ENCODE assay signal across 19 cellular contexts in the genomic region with DNA sequence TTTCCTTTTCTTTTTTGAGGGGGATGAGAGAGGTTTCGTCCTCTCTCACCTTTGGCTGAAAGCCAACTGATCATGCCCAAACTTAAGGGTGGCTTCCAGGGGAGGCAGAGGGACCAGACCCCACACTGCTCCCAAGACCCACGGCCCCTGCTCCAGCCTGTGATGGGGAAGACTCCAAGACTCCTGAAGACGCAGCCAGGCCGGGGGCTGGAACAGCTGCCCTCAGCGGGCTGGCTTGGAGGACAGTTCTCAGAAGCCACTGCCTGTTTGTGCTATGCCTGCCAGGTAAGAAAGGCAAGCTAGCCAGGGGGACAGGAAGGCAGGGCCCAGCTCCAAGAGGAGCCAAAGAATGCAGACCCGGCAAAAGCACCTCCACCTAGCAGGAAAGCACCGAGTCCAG. TPM values are rescaled to one million over a fixed set of nuclear protein-coding genes. Genes with fewer than 3 reads are reported as not detected.
A peak's percentile ranks its signal among the peaks of the same experiment; 100 is the strongest.
DNase-seq lines count a peak whose midpoint lies in the region; ATAC-seq, FAIRE-seq and TF ChIP-seq lines count a peak whose summit lies in the region.
"Had no signal": no experiment of that assay in that cellular context is flagged by ENCODE, and none has a peak within 500 bp of the region (broad histone marks: within the 10 kb centered on the region; RNA-seq: fewer than 3 reads in every experiment).

No MANE protein-coding gene starts in this region.

- ATAC-seq in activated naive CD4-positive, alpha-beta T cell treated with anti-CD3 and anti-CD28 coated beads, Interleukin-2, amount 50 U/mL, for 72 hours, result no peak
- ATAC-seq in activated B cell treated with CpG ODN at 0.5 μM for 24 hours (ENCODE audit: low read depth), result no peak
- ATAC-seq: activated CD8-positive, alpha-beta T cell treated with anti-CD3 and anti-CD28 coated beads, Interleukin-2, amount 10 ng/mL, durations not matched to agents 7 days and 5 days had no signal

- TF ChIP-seq CTCF in activated B cell treated with CpG ODN at 0.5 μM for 24 hours (IDR thresholded peaks at IDR 0.05), result no peak
- no peak for TF ChIP-seq CTCF in GM10248 (IDR thresholded peaks at IDR 0.05; ENCODE audit: control extremely low read depth, extremely low read depth, low read depth, missing control alignments)

- H3K36me3 ChIP-seq in small intestine (ENCODE audit: control insufficient read depth in 2 of 2, insufficient read depth in 2 of 2, low read length in 2 of 2), result no peaks in the 10 kb centered on the region
- H3K36me3 ChIP-seq: pancreas, thoracic aorta had no signal

- POLR2A ChIA-PET in activated B cell treated with CpG ODN at 0.5 μM for 24 hours (lab: Charles Lee) (no interaction called here), GM10248 (lab: Yijun Ruan, JAX) (no interaction called here)

- peaks cover 2 to 10% of the 10 kb centered on the region in 2 donors for H3K4me1 ChIP-seq in small intestine (ENCODE audit: control insufficient read depth in 2 of 2, insufficient read depth in 1 of 2, low read depth in 1 of 2, low read length in 1 of 2)
- H3K4me1 ChIP-seq: pancreas had no signal

- DNase-seq in activated naive CD4-positive, alpha-beta T cell treated with anti-CD3 and anti-CD28 coated beads, Interleukin-2, amount 50 U/mL, for 72 hours (ENCODE audit: low spot score in 2 of 2), result peak in 1 of 2 donors; percentile 21
- DNase-seq in activated naive CD4-positive, alpha-beta T cell treated with Interleukin-2 at 50 U/mL for 16 hours, result no peak
- peak; percentile 7 for DNase-seq in activated B cell treated with CpG ODN at 0.5 μM for 24 hours
- DNase-seq in islet precursor cell, result peak; percentile 50
- DNase-seq in small intestine, result no peak
- no peak for DNase-seq in NOMO-1 treated with dmso at 0.1 percent for 144 hours (lab: John Stamatoyannopoulos, UW; ENCODE audit: unreplicated experiment)
- DNase-seq in DMS53 treated with DMSO at 0.1 percent for 48 hours (lab: John Stamatoyannopoulos, UW; ENCODE audit: unreplicated experiment), result no peak
- DNase-seq in GM10248 (ENCODE audit: extremely low spot score), result no peak
- DNase-seq: activated CD8-positive, alpha-beta T cell treated with anti-CD3 and anti-CD28 coated beads, Interleukin-2, amount 10 ng/mL, durations not matched to agents 7 days and 5 days; amniotic stem cell; CD4-positive, CD25-positive, alpha-beta regulatory T cell; foreskin fibroblast; GDM1; IMR-90; NCI-H2171; SHP77 treated with DMSO at 0.1 percent for 48 hours had no signal

- H3K9me3 Mint-ChIP-seq in activated naive CD4-positive, alpha-beta T cell treated with anti-CD3 and anti-CD28 coated beads, Interleukin-2, amount 50 U/mL, for 72 hours, result no peaks in the 10 kb centered on the region
- no peaks in the 10 kb centered on the region for H3K9me3 Mint-ChIP-seq in activated B cell treated with CpG ODN at 0.5 μM for 24 hours
- H3K9me3 Mint-ChIP-seq: CD4-positive, CD25-positive, alpha-beta regulatory T cell; natural killer cell had no signal

- no peak overlapping the region for H3K4me3 ChIP-seq in small intestine (ENCODE audit: low read depth in 1 of 2, low read length in 2 of 2)
- H3K4me3 ChIP-seq: pancreas, thoracic aorta had no signal

- H3K4me3 Mint-ChIP-seq in activated B cell treated with CpG ODN at 0.5 μM for 24 hours, result no peak overlapping the region
- H3K4me3 Mint-ChIP-seq: activated CD8-positive, alpha-beta T cell treated with anti-CD3 and anti-CD28 coated beads, Interleukin-2, amount 10 ng/mL, durations not matched to agents 7 days and 5 days; CD4-positive, CD25-positive, alpha-beta regulatory T cell; natural killer cell had no signal

- no peak for FAIRE-seq in small intestine (lab: Jason Lieb, UNC)
- FAIRE-seq: pancreas had no signal

- peak overlapping the region; percentile 14 to 28 for H3K27ac Mint-ChIP-seq in activated naive CD4-positive, alpha-beta T cell treated with anti-CD3 and anti-CD28 coated beads, Interleukin-2, amount 50 U/mL, for 72 hours
- H3K27ac Mint-ChIP-seq in activated B cell treated with CpG ODN at 0.5 μM for 24 hours, result no peak overlapping the region
- H3K27ac Mint-ChIP-seq: activated CD8-positive, alpha-beta T cell treated with anti-CD3 and anti-CD28 coated beads, Interleukin-2, amount 10 ng/mL, durations not matched to agents 7 days and 5 days; natural killer cell had no signal

- no peaks in the 10 kb centered on the region for H3K9me3 ChIP-seq in small intestine (ENCODE audit: control insufficient read depth, low read depth)
- H3K9me3 ChIP-seq: pancreas, thoracic aorta had no signal

- no peaks in the 10 kb centered on the region for H3K27me3 ChIP-seq in small intestine (ENCODE audit: control insufficient read depth in 2 of 2, insufficient read depth in 2 of 2, low read length in 2 of 2)
- H3K27me3 ChIP-seq: pancreas had no signal

- intact Hi-C loops in activated B cell treated with CpG ODN at 0.5 μM for 24 hours (cut with micrococcal nuclease), result no loop called here

- H3K36me3 Mint-ChIP-seq in activated naive CD4-positive, alpha-beta T cell treated with anti-CD3 and anti-CD28 coated beads, Interleukin-2, amount 50 U/mL, for 72 hours, result no peaks in the 10 kb centered on the region
- H3K36me3 Mint-ChIP-seq in activated B cell treated with CpG ODN at 0.5 μM for 24 hours (ENCODE audit: low read depth), result peaks cover 7% of the 10 kb centered on the region
- H3K36me3 Mint-ChIP-seq: natural killer cell had no signal

- H3K27me3 Mint-ChIP-seq in activated B cell treated with CpG ODN at 0.5 μM for 24 hours, result no peaks in the 10 kb centered on the region
- H3K27me3 Mint-ChIP-seq: CD4-positive, CD25-positive, alpha-beta regulatory T cell had no signal

- WGBS in small intestine, 3 donors, result 37 to 69% (median 52%) methylated on average over 7 of the region's 7 CpGs

- no peaks in the 10 kb centered on the region for H3K4me1 Mint-ChIP-seq in activated B cell treated with CpG ODN at 0.5 μM for 24 hours
- H3K4me1 Mint-ChIP-seq: natural killer cell had no signal

- CTCF ChIA-PET in activated B cell treated with CpG ODN at 0.5 μM for 24 hours (lab: Charles Lee), result no interaction called here
- CTCF ChIA-PET in GM10248 (lab: Yijun Ruan, JAX), result no interaction called here

- peak overlapping the region; percentile 38 to 70 for H3K27ac ChIP-seq in small intestine (ENCODE audit: low read depth in 1 of 2, low read length in 1 of 2)
- H3K27ac ChIP-seq: pancreas, thoracic aorta had no signal

RNA-seq across cellular contexts. Expression of gene GNB1L, which starts 31.5 kb away (rescaled TPM):
- 10 to 100 TPM in 1 of 2 donors, 1 to 10 TPM in 1; 9.6 to 13.4 TPM for total RNA-seq in activated naive CD4-positive, alpha-beta T cell treated with anti-CD3 and anti-CD28 coated beads, Interleukin-2, amount 50 U/mL, for 72 hours
- 5.8 and 6.3 TPM in 2 replicates for total RNA-seq in activated B cell treated with CpG ODN at 0.5 μM for 24 hours
- 10 to 100 TPM in 2 of 3 donors, 1 to 10 TPM in 1; 7.6 to 18.9 (median 12.1) TPM for polyA plus RNA-seq in small intestine

RNA-seq across cellular contexts. Expression of gene RTL10, which starts 31.5 kb away (rescaled TPM):
- 10 to 100 TPM; 12.1 to 20.1 TPM for total RNA-seq in activated naive CD4-positive, alpha-beta T cell treated with anti-CD3 and anti-CD28 coated beads, Interleukin-2, amount 50 U/mL, for 72 hours
- 9.1 and 12.1 TPM in 2 replicates for total RNA-seq in activated B cell treated with CpG ODN at 0.5 μM for 24 hours
- polyA plus RNA-seq in small intestine, result 10 to 100 TPM in 2 of 3 donors, 1 to 10 TPM in 1; 9.7 to 30.6 (median 26.5) TPM

Comparison
In these comparisons a context has a peak if more than half of its experiments do, and no peak if none do; other contexts are left out.
1. DNase-seq: peak in activated B cell treated with CpG ODN at 0.5 μM for 24 hours (single experiment) and islet precursor cell (single experiment); none in activated naive CD4-positive, alpha-beta T cell treated with Interleukin-2 at 50 U/mL for 16 hours (single experiment), small intestine (single experiment), NOMO-1 treated with dmso at 0.1 percent for 144 hours (single experiment), DMS53 treated with DMSO at 0.1 percent for 48 hours (single experiment) and GM10248 (single experiment).